Comparison of ENCODE assay signal across 23 cellular contexts in genomic region chr13:63882052-63882451, GRCh38.
DNase-seq lines count a peak whose midpoint lies in the region; ATAC-seq, FAIRE-seq and TF ChIP-seq lines count a peak whose summit lies in the region.
"Had no signal": no experiment of that assay in that cellular context is flagged by ENCODE, and none has a peak within 500 bp of the region (broad histone marks: within the 10 kb centered on the region; RNA-seq: fewer than 3 reads in every experiment).

No MANE protein-coding gene starts in this region.

- 38% methylated on average over 1 of the region's 1 CpG for WGBS in A549 (ENCODE audit: missing lambda C conversion rate)
- WGBS in K562 (ENCODE audit: insufficient coverage, low coverage, missing lambda C conversion rate), result 0% methylated on average over 1 of the region's 1 CpG

- no peaks in the 10 kb centered on the region for H3K36me3 ChIP-seq in K562 (ENCODE audit: control insufficient read depth, insufficient read depth, low read length)
- H3K36me3 ChIP-seq: BLaER1 treated with 17β-estradiol and CSF1 and Interleukin-3, amounts not matched to agents 10 nM and 100 nM had no signal

- CTCF ChIA-PET in A549 (lab: Yijun Ruan, JAX) (no interaction called here), K562 (lab: Yijun Ruan, JAX; ENCODE audit: low intra/inter-chr PET ratio) (no interaction called here)

- ATAC-seq in A549 (no peak), K562 (no peak), GM19324 (IDR thresholded peaks at IDR 0.05; ENCODE audit: low FRiP score, unreplicated experiment) (no peak)
- ATAC-seq: GM12878 had no signal

- POLR2A ChIA-PET in A549 (lab: Yijun Ruan, JAX), result no interaction called here
- POLR2A ChIA-PET in K562 (lab: Yijun Ruan, JAX), result no interaction called here

- no peak overlapping the region for H2AFZ ChIP-seq in K562 (ENCODE audit: low read depth, low read length)

- no peaks in the 10 kb centered on the region for H3K27me3 ChIP-seq in K562 (ENCODE audit: control insufficient read depth in 2 of 2, insufficient read depth in 2 of 2, low read length in 2 of 2)
- H3K27me3 ChIP-seq: BLaER1 treated with 17β-estradiol and CSF1 and Interleukin-3, amounts not matched to agents 10 nM and 100 nM had no signal

- H4K20me1 ChIP-seq in K562 (replicated peaks; ENCODE audit: control insufficient read depth, insufficient read depth, low read length), result no peaks in the 10 kb centered on the region
- H4K20me1 ChIP-seq: BLaER1 treated with 17β-estradiol and CSF1 and Interleukin-3, amounts not matched to agents 10 nM and 100 nM had no signal

- H3K4me1 ChIP-seq in A549 (no peaks in the 10 kb centered on the region), K562 (replicated peaks in 1 of 2; ENCODE audit: control insufficient read depth in 2 of 2, insufficient read depth in 2 of 2, low read length in 2 of 2) (no peaks in the 10 kb centered on the region)
- H3K4me1 ChIP-seq: BLaER1 treated with 17β-estradiol and CSF1 and Interleukin-3, amounts not matched to agents 10 nM and 100 nM had no signal

- no peak for DNase-seq in A549 (ENCODE audit: low read depth in 1 of 2, low spot score in 1 of 2)
- no peak for DNase-seq in H54 (ENCODE audit: insufficient read length, low spot score)
- no peak for DNase-seq in K562 (ENCODE audit: extremely low read depth in 1 of 4, low spot score in 3 of 4)
- no peak for DNase-seq in T-helper 2 cell
- DNase-seq: 8988T; AML-193; CD4-positive, alpha-beta memory T cell; CD8-positive, alpha-beta memory T cell; COR-L47; DMS 273 treated with DMSO at 0.1 percent for 48 hours; DMS153; DMS53; DMS79; DND-41; EL; GDM1 had no signal

- no peaks in the 10 kb centered on the region for H3K79me2 ChIP-seq in K562 (ENCODE audit: control insufficient read depth, insufficient read depth, low read length)

- H3K9me3 ChIP-seq in A549 (no peaks in the 10 kb centered on the region), K562 (replicated peaks; ENCODE audit: control insufficient read depth, insufficient read depth, low read depth, low read length) (no peaks in the 10 kb centered on the region)

- TF ChIP-seq CTCF in A549 (IDR thresholded peaks at IDR 0.05), result no peak
- no peak for TF ChIP-seq CTCF in K562 (IDR thresholded peaks at IDR 0.05 in 2 of 3, conservative IDR thresholded peaks at IDR 0.05 in 1 of 3; ENCODE audit: insufficient read depth in 2 of 3, low read depth in 1 of 3, low read length in 3 of 3)

- no peak for TF ChIP-seq RAD21 in A549 (conservative IDR thresholded peaks at IDR 0.05 in 1 of 2, IDR thresholded peaks at IDR 0.05 in 1 of 2)
- no peak for TF ChIP-seq RAD21 in K562 (CRISPR knock-in tag; conservative IDR thresholded peaks at IDR 0.05 in 1 of 2, IDR thresholded peaks at IDR 0.05 in 1 of 2)

- no peak for TF ChIP-seq EP300 in A549 (IDR thresholded peaks at IDR 0.05)
- TF ChIP-seq EP300 in K562 (IDR thresholded peaks at IDR 0.05; ENCODE audit: low read length), result no peak

- in situ Hi-C loops in K562 (cut with MboI), result no loop called here

- no peak overlapping the region for H3K9ac ChIP-seq in K562 (ENCODE audit: insufficient read depth in 1 of 2, low read depth in 2 of 2, low read length in 2 of 2)
- H3K9ac ChIP-seq: BLaER1 treated with 17β-estradiol and CSF1 and Interleukin-3, amounts not matched to agents 10 nM and 100 nM had no signal

- FAIRE-seq in A549 (lab: Jason Lieb, UNC), result no peak
- peak; percentile 11 for FAIRE-seq in H54 (lab: Jason Lieb, UNC)
- no peak for FAIRE-seq in K562 (lab: Jason Lieb, UNC)
- FAIRE-seq: A204.1, GM12878, GM12892, GM18507 had no signal

- no TSS peak for BruUV-seq in K562 (replicated peaks; lab: Mats Ljungman, UMichigan)

- no peak overlapping the region for H3K4me3 ChIP-seq in A549
- no peak overlapping the region for H3K4me3 ChIP-seq in K562
- H3K4me3 ChIP-seq: BLaER1 treated with 17β-estradiol and CSF1 and Interleukin-3, amounts not matched to agents 10 nM and 100 nM; GM12878 had no signal

- no peaks in the 10 kb centered on the region for H3K9me1 ChIP-seq in K562 (ENCODE audit: control insufficient read depth, insufficient read depth, low read length)

- H3K4me2 ChIP-seq in A549 (no peak overlapping the region), K562 (ENCODE audit: insufficient read depth, low read length) (no peak overlapping the region)
- H3K4me2 ChIP-seq: BLaER1 treated with 17β-estradiol and CSF1 and Interleukin-3, amounts not matched to agents 10 nM and 100 nM had no signal

- intact Hi-C loops in K562 (cut with micrococcal nuclease), result no loop called here

- H3K27ac ChIP-seq in A549, result no peak overlapping the region
- H3K27ac ChIP-seq in K562 (ENCODE audit: extremely low read depth, low read depth, low read length), result no peak overlapping the region
- H3K27ac ChIP-seq: BLaER1 treated with 17β-estradiol and CSF1 and Interleukin-3, amounts not matched to agents 10 nM and 100 nM; C4-2B had no signal

- TF ChIP-seq POLR2A in A549 (IDR thresholded peaks at IDR 0.05; ENCODE audit: low read length) (no peak), H54 (IDR thresholded peaks at IDR 0.05; ENCODE audit: low read depth, low read length) (no peak), K562 (conservative IDR thresholded peaks at IDR 0.05) (no peak)

TF ChIP-seq in A549, 52 proteins besides CTCF, POLR2A, EP300 and RAD21:
- no peak for TF ChIP-seq HES2 (IDR thresholded peaks at IDR 0.05)
- TF ChIP-seq MAFK (IDR thresholded peaks at IDR 0.05; ENCODE audit: partially characterized antibody), result peak; percentile 69
- no peak for TF ChIP-seq HOXA7 (CRISPR knock-in tag; IDR thresholded peaks at IDR 0.05)
- no peak for TF ChIP-seq RARB (CRISPR knock-in tag; IDR thresholded peaks at IDR 0.05)
- TF ChIP-seq TFCP2L1 (CRISPR knock-in tag; IDR thresholded peaks at IDR 0.05), result no peak

TF ChIP-seq in K562, 482 proteins besides CTCF, POLR2A, EP300 and RAD21:
- TF ChIP-seq ZNF316 (IDR thresholded peaks at IDR 0.05) (0 out of 2 replicates have a peak, but pooled peaks have one; percentile 6), ZNF224 (CRISPR knock-in tag; IDR thresholded peaks at IDR 0.05) (no peak), MAFG (tag; conservative IDR thresholded peaks at IDR 0.05) (peak; percentile 40), MAFF (IDR thresholded peaks at IDR 0.05; ENCODE audit: low read length) (0 out of 2 replicates have a peak, but pooled peaks have one; percentile 14), GMEB1 (CRISPR knock-in tag; IDR thresholded peaks at IDR 0.05) (no peak), GTF2B (IDR thresholded peaks at IDR 0.05; ENCODE audit: extremely low read depth, insufficient read length) (no peak), RBFOX2 (IDR thresholded peaks at IDR 0.05; ENCODE audit: low read depth, low read length) (no peak), MAFK (IDR thresholded peaks at IDR 0.05; ENCODE audit: low read length) (0 out of 2 replicates have a peak, but pooled peaks have one; percentile 7), HMG20B (CRISPR knock-in tag; IDR thresholded peaks at IDR 0.05) (no peak), SNAPC5 (CRISPR knock-in tag; IDR thresholded peaks at IDR 0.05) (no peak)

Comparison
In these comparisons a context has a peak if more than half of its experiments do, and no peak if none do; other contexts are left out.
1. Of the 35 proteins assayed by ChIP-seq in both K562 and A549: peak only in K562: none; only in A549: none; in both: MAFK; in neither: 34.